1 cellular context compared by ENCODE assay signal in the genomic region with DNA sequence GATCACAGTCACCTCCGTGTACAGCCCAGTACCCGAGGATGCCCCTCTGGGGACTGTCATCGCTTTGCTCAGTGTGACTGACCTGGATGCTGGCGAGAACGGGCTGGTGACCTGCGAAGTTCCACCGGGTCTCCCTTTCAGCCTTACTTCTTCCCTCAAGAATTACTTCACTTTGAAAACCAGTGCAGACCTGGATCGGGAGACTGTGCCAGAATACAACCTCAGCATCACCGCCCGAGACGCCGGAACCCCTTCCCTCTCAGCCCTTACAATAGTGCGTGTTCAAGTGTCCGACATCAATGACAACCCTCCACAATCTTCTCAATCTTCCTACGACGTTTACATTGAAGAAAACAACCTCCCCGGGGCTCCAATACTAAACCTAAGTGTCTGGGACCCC.
A peak's percentile ranks its signal among the peaks of the same experiment; 100 is the strongest.
TF ChIP-seq lines count a peak whose summit lies in the region.

No MANE protein-coding gene starts in this region.

TF ChIP-seq in H1, 55 proteins besides CTCF, POLR2A, EP300 and RAD21:
- TF ChIP-seq GABPA (IDR thresholded peaks at IDR 0.05; ENCODE audit: borderline replicate concordance, insufficient read depth, low read length) (no peak), SUZ12 (IDR thresholded peaks at IDR 0.05; ENCODE audit: low read length) (peak; percentile 11; the same call in 1 of the 2 replicates)
